In the genomic region with DNA sequence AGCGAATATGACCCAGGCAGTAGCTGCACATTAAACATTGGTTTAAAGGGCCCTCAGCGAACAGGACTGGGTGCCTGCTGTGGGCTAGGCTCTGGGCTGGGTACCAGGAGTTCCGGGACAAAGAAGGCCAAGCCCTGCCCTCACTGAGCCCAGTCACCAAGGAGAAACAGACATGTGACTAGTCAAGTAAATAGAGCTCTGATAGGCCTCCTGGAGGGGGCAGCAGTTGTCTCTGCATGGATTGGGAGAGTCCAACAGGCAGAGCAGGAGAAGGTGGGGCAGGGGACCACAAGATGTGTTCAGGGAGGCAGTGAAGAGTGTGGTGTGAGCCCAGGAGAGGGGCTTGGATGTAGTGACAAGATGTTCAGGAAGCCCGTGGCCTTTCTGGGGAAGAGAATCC, we compare ENCODE assay signal across 1 cellular context.
TF ChIP-seq lines count a peak whose summit lies in the region.

No MANE protein-coding gene starts in this region.

TF ChIP-seq in HepG2, 621 proteins besides CTCF, POLR2A, EP300 and RAD21 (continued from another document and continues in another):
- TF ChIP-seq, protein P1, sequence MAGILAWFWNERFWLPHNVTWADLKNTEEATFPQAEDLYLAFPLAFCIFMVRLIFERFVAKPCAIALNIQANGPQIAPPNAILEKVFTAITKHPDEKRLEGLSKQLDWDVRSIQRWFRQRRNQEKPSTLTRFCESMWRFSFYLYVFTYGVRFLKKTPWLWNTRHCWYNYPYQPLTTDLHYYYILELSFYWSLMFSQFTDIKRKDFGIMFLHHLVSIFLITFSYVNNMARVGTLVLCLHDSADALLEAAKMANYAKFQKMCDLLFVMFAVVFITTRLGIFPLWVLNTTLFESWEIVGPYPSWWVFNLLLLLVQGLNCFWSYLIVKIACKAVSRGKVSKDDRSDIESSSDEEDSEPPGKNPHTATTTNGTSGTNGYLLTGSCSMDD (CRISPR knock-in tag; IDR thresholded peaks at IDR 0.05), result no peak
- TF ChIP-seq ZNF749 (CRISPR knock-in tag; IDR thresholded peaks at IDR 0.05; ENCODE audit: borderline replicate concordance) (no peak), POLR2G (IDR thresholded peaks at IDR 0.05; ENCODE audit: low read depth, low read length) (peak; percentile 50), ZNF543 (CRISPR knock-in tag; IDR thresholded peaks at IDR 0.05) (no peak), ZNF790 (CRISPR knock-in tag; IDR thresholded peaks at IDR 0.05; ENCODE audit: borderline replicate concordance) (no peak), ZBTB1 (CRISPR knock-in tag; IDR thresholded peaks at IDR 0.05; ENCODE audit: borderline replicate concordance) (no peak), NKX3-1 (CRISPR knock-in tag; IDR thresholded peaks at IDR 0.05) (no peak), MXD4 (CRISPR knock-in tag; IDR thresholded peaks at IDR 0.05) (no peak), FOXO1 (CRISPR knock-in tag; IDR thresholded peaks at IDR 0.05) (no peak), SNAI1 (CRISPR knock-in tag; IDR thresholded peaks at IDR 0.05; ENCODE audit: borderline replicate concordance) (no peak), ZFP41 (CRISPR knock-in tag; IDR thresholded peaks at IDR 0.05; ENCODE audit: borderline replicate concordance) (no peak), FOXJ3 (CRISPR knock-in tag; IDR thresholded peaks at IDR 0.05; ENCODE audit: borderline replicate concordance) (no peak), TBP (CRISPR knock-in tag; IDR thresholded peaks at IDR 0.05) (no peak), KDM1A (CRISPR knock-in tag; IDR thresholded peaks at IDR 0.05) (no peak), ZNF10 (CRISPR knock-in tag; IDR thresholded peaks at IDR 0.05; ENCODE audit: borderline replicate concordance, low read depth) (no peak), RORA (CRISPR knock-in tag; IDR thresholded peaks at IDR 0.05) (no peak), DNMT1 (CRISPR knock-in tag; IDR thresholded peaks at IDR 0.05) (no peak), SOX5 (CRISPR knock-in tag; IDR thresholded peaks at IDR 0.05; ENCODE audit: borderline replicate concordance) (no peak), ZNF296 (CRISPR knock-in tag; conservative IDR thresholded peaks at IDR 0.05) (no peak), SRSF1 (optimal IDR thresholded peaks at IDR 0.05; ENCODE audit: low read depth, low read length) (no peak), ZFX (CRISPR knock-in tag; IDR thresholded peaks at IDR 0.05; ENCODE audit: low read depth) (peak; percentile 73), SMAD1 (CRISPR knock-in tag; IDR thresholded peaks at IDR 0.05; ENCODE audit: borderline replicate concordance, low read depth) (no peak), JARID2 (CRISPR knock-in tag; IDR thresholded peaks at IDR 0.05; ENCODE audit: insufficient replicate concordance) (no peak), ZNF83 (CRISPR knock-in tag; IDR thresholded peaks at IDR 0.05; ENCODE audit: borderline replicate concordance) (no peak), RBM39 (IDR thresholded peaks at IDR 0.05; ENCODE audit: low read depth, low read length, poor library complexity, severe bottlenecking) (no peak), MEF2D (CRISPR knock-in tag; IDR thresholded peaks at IDR 0.05) (no peak), ZNF326 (CRISPR knock-in tag; IDR thresholded peaks at IDR 0.05; ENCODE audit: borderline replicate concordance) (no peak; the same call in 1 of the 2 replicates), KDM4B (CRISPR knock-in tag; IDR thresholded peaks at IDR 0.05) (no peak), SMC3 (IDR thresholded peaks at IDR 0.05; ENCODE audit: low read length) (peak; percentile 1; the same call in 1 of the 2 replicates), KDM6A (CRISPR knock-in tag; IDR thresholded peaks at IDR 0.05; ENCODE audit: low read depth) (no peak), EED (CRISPR knock-in tag; IDR thresholded peaks at IDR 0.05) (no peak), NFE2L1 (CRISPR knock-in tag; IDR thresholded peaks at IDR 0.05; ENCODE audit: borderline replicate concordance) (no peak), ATF7 (IDR thresholded peaks at IDR 0.05) (no peak), ATF7 (CRISPR knock-in tag; IDR thresholded peaks at IDR 0.05) (no peak), ZNF160 (CRISPR knock-in tag; IDR thresholded peaks at IDR 0.05) (no peak), ZNF556 (CRISPR knock-in tag; IDR thresholded peaks at IDR 0.05; ENCODE audit: borderline replicate concordance) (no peak), ZNF772 (CRISPR knock-in tag; IDR thresholded peaks at IDR 0.05) (no peak), ZNF383 (CRISPR knock-in tag; IDR thresholded peaks at IDR 0.05; ENCODE audit: borderline replicate concordance) (no peak)
- TF ChIP-seq, protein P2, sequence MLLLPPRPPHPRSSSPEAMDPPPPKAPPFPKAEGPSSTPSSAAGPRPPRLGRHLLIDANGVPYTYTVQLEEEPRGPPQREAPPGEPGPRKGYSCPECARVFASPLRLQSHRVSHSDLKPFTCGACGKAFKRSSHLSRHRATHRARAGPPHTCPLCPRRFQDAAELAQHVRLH (CRISPR knock-in tag; IDR thresholded peaks at IDR 0.05; ENCODE audit: borderline replicate concordance, low read depth), result no peak
- TF ChIP-seq, protein P3, sequence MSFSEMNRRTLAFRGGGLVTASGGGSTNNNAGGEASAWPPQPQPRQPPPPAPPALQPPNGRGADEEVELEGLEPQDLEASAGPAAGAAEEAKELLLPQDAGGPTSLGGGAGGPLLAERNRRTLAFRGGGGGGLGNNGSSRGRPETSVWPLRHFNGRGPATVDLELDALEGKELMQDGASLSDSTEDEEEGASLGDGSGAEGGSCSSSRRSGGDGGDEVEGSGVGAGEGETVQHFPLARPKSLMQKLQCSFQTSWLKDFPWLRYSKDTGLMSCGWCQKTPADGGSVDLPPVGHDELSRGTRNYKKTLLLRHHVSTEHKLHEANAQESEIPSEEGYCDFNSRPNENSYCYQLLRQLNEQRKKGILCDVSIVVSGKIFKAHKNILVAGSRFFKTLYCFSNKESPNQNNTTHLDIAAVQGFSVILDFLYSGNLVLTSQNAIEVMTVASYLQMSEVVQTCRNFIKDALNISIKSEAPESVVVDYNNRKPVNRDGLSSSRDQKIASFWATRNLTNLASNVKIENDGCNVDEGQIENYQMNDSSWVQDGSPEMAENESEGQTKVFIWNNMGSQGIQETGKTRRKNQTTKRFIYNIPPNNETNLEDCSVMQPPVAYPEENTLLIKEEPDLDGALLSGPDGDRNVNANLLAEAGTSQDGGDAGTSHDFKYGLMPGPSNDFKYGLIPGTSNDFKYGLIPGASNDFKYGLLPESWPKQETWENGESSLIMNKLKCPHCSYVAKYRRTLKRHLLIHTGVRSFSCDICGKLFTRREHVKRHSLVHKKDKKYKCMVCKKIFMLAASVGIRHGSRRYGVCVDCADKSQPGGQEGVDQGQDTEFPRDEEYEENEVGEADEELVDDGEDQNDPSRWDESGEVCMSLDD (CRISPR knock-in tag; IDR thresholded peaks at IDR 0.05; ENCODE audit: borderline replicate concordance), result no peak
- TF ChIP-seq, protein P4, sequence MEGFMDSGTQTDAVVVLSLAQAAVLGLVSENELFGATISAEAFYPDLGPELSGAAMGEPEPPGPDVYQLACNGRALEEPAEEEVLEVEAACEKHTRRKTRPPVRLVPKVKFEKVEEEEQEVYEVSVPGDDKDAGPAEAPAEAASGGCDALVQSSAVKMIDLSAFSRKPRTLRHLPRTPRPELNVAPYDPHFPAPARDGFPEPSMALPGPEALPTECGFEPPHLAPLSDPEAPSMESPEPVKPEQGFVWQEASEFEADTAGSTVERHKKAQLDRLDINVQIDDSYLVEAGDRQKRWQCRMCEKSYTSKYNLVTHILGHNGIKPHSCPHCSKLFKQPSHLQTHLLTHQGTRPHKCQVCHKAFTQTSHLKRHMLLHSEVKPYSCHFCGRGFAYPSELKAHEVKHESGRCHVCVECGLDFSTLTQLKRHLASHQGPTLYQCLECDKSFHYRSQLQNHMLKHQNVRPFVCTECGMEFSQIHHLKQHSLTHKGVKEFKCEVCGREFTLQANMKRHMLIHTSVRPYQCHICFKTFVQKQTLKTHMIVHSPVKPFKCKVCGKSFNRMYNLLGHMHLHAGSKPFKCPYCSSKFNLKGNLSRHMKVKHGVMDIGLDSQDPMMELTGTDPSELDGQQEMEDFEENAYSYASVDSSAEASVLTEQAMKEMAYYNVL (CRISPR knock-in tag; IDR thresholded peaks at IDR 0.05; ENCODE audit: borderline replicate concordance), result no peak
- TF ChIP-seq, protein P5, sequence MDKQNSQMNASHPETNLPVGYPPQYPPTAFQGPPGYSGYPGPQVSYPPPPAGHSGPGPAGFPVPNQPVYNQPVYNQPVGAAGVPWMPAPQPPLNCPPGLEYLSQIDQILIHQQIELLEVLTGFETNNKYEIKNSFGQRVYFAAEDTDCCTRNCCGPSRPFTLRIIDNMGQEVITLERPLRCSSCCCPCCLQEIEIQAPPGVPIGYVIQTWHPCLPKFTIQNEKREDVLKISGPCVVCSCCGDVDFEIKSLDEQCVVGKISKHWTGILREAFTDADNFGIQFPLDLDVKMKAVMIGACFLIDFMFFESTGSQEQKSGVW (CRISPR knock-in tag; IDR thresholded peaks at IDR 0.05; ENCODE audit: borderline replicate concordance), result no peak
- TF ChIP-seq, protein P6, sequence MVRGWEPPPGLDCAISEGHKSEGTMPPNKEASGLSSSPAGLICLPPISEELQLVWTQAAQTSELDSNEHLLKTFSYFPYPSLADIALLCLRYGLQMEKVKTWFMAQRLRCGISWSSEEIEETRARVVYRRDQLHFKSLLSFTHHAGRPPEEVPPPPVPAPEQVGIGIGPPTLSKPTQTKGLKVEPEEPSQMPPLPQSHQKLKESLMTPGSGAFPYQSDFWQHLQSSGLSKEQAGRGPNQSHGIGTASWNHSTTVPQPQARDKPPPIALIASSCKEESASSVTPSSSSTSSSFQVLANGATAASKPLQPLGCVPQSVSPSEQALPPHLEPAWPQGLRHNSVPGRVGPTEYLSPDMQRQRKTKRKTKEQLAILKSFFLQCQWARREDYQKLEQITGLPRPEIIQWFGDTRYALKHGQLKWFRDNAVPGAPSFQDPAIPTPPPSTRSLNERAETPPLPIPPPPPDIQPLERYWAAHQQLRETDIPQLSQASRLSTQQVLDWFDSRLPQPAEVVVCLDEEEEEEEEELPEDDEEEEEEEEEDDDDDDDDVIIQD (CRISPR knock-in tag; IDR thresholded peaks at IDR 0.05; ENCODE audit: low read depth), result peak; percentile 39; the same call in 1 of the 2 replicates
- TF ChIP-seq, protein P7, sequence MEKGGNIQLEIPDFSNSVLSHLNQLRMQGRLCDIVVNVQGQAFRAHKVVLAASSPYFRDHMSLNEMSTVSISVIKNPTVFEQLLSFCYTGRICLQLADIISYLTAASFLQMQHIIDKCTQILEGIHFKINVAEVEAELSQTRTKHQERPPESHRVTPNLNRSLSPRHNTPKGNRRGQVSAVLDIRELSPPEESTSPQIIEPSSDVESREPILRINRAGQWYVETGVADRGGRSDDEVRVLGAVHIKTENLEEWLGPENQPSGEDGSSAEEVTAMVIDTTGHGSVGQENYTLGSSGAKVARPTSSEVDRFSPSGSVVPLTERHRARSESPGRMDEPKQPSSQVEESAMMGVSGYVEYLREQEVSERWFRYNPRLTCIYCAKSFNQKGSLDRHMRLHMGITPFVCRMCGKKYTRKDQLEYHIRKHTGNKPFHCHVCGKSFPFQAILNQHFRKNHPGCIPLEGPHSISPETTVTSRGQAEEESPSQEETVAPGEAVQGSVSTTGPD (CRISPR knock-in tag; IDR thresholded peaks at IDR 0.05), result no peak
- TF ChIP-seq, protein P8, sequence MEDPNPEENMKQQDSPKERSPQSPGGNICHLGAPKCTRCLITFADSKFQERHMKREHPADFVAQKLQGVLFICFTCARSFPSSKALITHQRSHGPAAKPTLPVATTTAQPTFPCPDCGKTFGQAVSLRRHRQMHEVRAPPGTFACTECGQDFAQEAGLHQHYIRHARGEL (CRISPR knock-in tag; IDR thresholded peaks at IDR 0.05), result no peak
- TF ChIP-seq, protein P9, sequence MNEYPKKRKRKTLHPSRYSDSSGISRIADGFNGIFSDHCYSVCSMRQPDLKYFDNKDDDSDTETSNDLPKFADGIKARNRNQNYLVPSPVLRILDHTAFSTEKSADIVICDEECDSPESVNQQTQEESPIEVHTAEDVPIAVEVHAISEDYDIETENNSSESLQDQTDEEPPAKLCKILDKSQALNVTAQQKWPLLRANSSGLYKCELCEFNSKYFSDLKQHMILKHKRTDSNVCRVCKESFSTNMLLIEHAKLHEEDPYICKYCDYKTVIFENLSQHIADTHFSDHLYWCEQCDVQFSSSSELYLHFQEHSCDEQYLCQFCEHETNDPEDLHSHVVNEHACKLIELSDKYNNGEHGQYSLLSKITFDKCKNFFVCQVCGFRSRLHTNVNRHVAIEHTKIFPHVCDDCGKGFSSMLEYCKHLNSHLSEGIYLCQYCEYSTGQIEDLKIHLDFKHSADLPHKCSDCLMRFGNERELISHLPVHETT (CRISPR knock-in tag; conservative IDR thresholded peaks at IDR 0.05), result no peak
- TF ChIP-seq, protein P10, sequence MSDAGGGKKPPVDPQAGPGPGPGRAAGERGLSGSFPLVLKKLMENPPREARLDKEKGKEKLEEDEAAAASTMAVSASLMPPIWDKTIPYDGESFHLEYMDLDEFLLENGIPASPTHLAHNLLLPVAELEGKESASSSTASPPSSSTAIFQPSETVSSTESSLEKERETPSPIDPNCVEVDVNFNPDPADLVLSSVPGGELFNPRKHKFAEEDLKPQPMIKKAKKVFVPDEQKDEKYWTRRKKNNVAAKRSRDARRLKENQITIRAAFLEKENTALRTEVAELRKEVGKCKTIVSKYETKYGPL (CRISPR knock-in tag; IDR thresholded peaks at IDR 0.05), result no peak
